16 cellular contexts compared by ENCODE assay signal in the genomic region with DNA sequence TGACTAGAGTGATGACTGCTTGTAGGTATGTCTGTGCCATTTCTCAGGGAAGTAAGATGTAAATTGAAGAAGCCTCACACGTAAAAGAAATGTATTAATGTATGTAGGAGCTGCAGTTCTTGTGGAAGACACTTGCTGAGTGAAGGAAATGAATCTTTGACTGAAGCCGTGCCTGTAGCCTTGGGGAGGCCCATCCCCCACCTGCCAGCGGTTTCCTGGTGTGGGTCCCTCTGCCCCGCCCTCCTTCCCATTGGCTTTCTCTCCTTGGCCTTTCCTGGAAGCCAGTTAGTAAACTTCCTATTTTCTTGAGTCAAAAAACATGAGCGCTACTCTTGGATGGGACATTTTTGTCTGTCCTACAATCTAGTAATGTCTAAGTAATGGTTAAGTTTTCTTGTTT. TPM values are rescaled to one million over a fixed set of nuclear protein-coding genes. Genes with fewer than 3 reads are reported as not detected.
DNase-seq lines count a peak whose midpoint lies in the region; ATAC-seq, FAIRE-seq and TF ChIP-seq lines count a peak whose summit lies in the region.
"Had no signal": no experiment of that assay in that cellular context is flagged by ENCODE, and none has a peak within 500 bp of the region (broad histone marks: within the 10 kb centered on the region; RNA-seq: fewer than 3 reads in every experiment).

No MANE protein-coding gene starts in this region.

- TF ChIP-seq POLR2A in heart left ventricle (IDR thresholded peaks at IDR 0.05) (no peak), GM12878 (IDR thresholded peaks at IDR 0.05; ENCODE audit: low read depth, low read length) (no peak; the same call in 1 of the 2 replicates)

- in situ Hi-C loops in GM12878 (cut with MboI), result no loop called here

- POLR2A ChIA-PET in GM12878 (lab: Charles Lee), result interaction anchor here (0.5 to 0.7 kb wide), 2 partner anchors 43 to 113 kb away, joined by 3 read pairs; no protein-coding TSS in a partner anchor

- H3K9me3 ChIP-seq in heart left ventricle (peaks cover 0 to 5% (median 0%) of the 10 kb centered on the region in 12 donors), OCI-LY3 (ENCODE audit: insufficient read depth, low read length) (no peaks in the 10 kb centered on the region), GM12878 (replicated peaks; ENCODE audit: control insufficient read depth, insufficient read depth, low read length) (no peaks in the 10 kb centered on the region)
- H3K9me3 ChIP-seq: SJSA1 had no signal

- no peak for TF ChIP-seq RAD21 in GM12878 (IDR thresholded peaks at IDR 0.05; ENCODE audit: insufficient read depth, low read depth, low read length)

- no peak for FAIRE-seq in GM12878 (lab: Jason Lieb, UNC)

- H3K27ac Mint-ChIP-seq in stimulated activated memory B cell treated with anti-CD40 and anti-IgM and Interleukin-4, amounts not matched to agents 10 μg/mL and 1 μg/mL and 100 μg/mL, for 72 hours, result peak overlapping the region; percentile 52
- H3K27ac Mint-ChIP-seq: effector memory CD8-positive, alpha-beta T cell had no signal

- RAD21 ChIA-PET in GM12878 (lab: Charles Lee; ENCODE audit: unreplicated experiment), result interaction anchor here (0.7 to 2.0 kb wide), 3 partner anchors 11 to 180 kb away, joined by 4 to 5 read pairs (median 4); no protein-coding TSS in a partner anchor

- peaks cover 0 to 11% (median 0%) of the 10 kb centered on the region in 12 donors for H3K4me1 ChIP-seq in heart left ventricle
- peaks cover 91% of the 10 kb centered on the region for H3K4me1 ChIP-seq in OCI-LY3 (ENCODE audit: low read length)
- H3K4me1 ChIP-seq in GM12878 (ENCODE audit: control insufficient read depth, insufficient read depth, low read length), result no peaks in the 10 kb centered on the region; the same call in 1 of the 2 replicates

- SMC1A ChIA-PET in GM12878 (lab: Charles Lee; ENCODE audit: uncharacterized antibody, unreplicated experiment), result interaction anchor here (1.0 to 6.1 kb wide), 4 partner anchors 9 to 151 kb away, joined by 3 to 68 read pairs (median 4); a partner anchor contains a TSS

- H3K4me3 ChIP-seq in heart left ventricle (no peak overlapping the region), OCI-LY3 (ENCODE audit: low read length) (no peak overlapping the region), GM12878 (no peak overlapping the region)
- H3K4me3 ChIP-seq: left ventricle myocardium inferior, SJSA1 had no signal

- H3K4me2 ChIP-seq in OCI-LY3 (ENCODE audit: low read length) (no peak overlapping the region), GM12878 (ENCODE audit: control insufficient read depth, insufficient read depth) (no peak overlapping the region)

- no peak for TF ChIP-seq EP300 in GM12878 (IDR thresholded peaks at IDR 0.05; ENCODE audit: borderline replicate concordance in 1 of 2, control insufficient read depth in 1 of 2, low read depth in 2 of 2, low read length in 2 of 2)

- intact Hi-C loops in Right ventricle myocardium inferior (cut with DNase I) (loop anchor here (2.0 kb wide), 1 partner anchor 219 kb away; no protein-coding TSS in a partner anchor), heart left ventricle (cut with DNase I) (loop anchor here in 4 of 10 donors (2.0 to 10.0 kb wide), 3 partner anchors 193 to 221 kb away; no protein-coding TSS in a partner anchor), GM12878 (cut with micrococcal nuclease; ENCODE audit: unreplicated experiment) (loop anchor here (5.0 kb wide), 1 partner anchor 89 kb away; no protein-coding TSS in a partner anchor)

- no peak overlapping the region for H3K4me3 Mint-ChIP-seq in stimulated activated memory B cell treated with anti-CD40 and anti-IgM and Interleukin-4, amounts not matched to agents 10 μg/mL and 1 μg/mL and 100 μg/mL, for 72 hours
- H3K4me3 Mint-ChIP-seq: effector memory CD8-positive, alpha-beta T cell had no signal

- H3K27ac ChIP-seq in heart left ventricle (peak overlapping the region in 1 of 12 donors; percentile 29), OCI-LY3 (ENCODE audit: low read length) (peak overlapping the region; percentile 83), GM12878 (ENCODE audit: control insufficient read depth, insufficient read depth) (no peak overlapping the region)
- H3K27ac ChIP-seq: left ventricle myocardium inferior, SJSA1 had no signal

- H3K9ac ChIP-seq in OCI-LY3 (ENCODE audit: low read length) (no peak overlapping the region), GM12878 (ENCODE audit: control insufficient read depth, insufficient read depth, low read length) (no peak overlapping the region)

- no peak for DNase-seq in Right ventricle myocardium inferior (ENCODE audit: missing footprints)
- no peak for DNase-seq in heart left ventricle
- no peak for DNase-seq in GM12878 (ENCODE audit: low read depth, low spot score)
- DNase-seq in NCI-H1417 treated with DMSO at 0.1 percent for 48 hours (lab: John Stamatoyannopoulos, UW), result no peak
- DNase-seq in activated gamma-delta T cell (lab: John Stamatoyannopoulos, UW), result no peak
- DNase-seq in HuH-7.5 (ENCODE audit: low spot score), result no peak
- DNase-seq: caudate nucleus; effector memory CD8-positive, alpha-beta T cell; left ventricle myocardium inferior; NCI-H1694; NCI-H446; retina; stimulated activated CD4-positive, alpha-beta T cell treated with anti-CD3 and anti-CD28 coated beads, Interleukin-15, amount 100 ng/mL, for 24 hours had no signal

- BruUV-seq in GM12878 (replicated peaks; lab: Mats Ljungman, UMichigan), result TSS peak; percentile 23

- 46 to 56% (median 53%) methylated on average over 5 of the region's 5 CpGs for WGBS in heart left ventricle, 4 donors
- 58% methylated on average over 5 of the region's 5 CpGs for WGBS in GM12878 (ENCODE audit: insufficient coverage, insufficient replicate concordance, low lambda C conversion rate, missing lambda C conversion rate)

- H3K36me3 Mint-ChIP-seq in stimulated activated memory B cell treated with anti-CD40 and anti-IgM and Interleukin-4, amounts not matched to agents 10 μg/mL and 1 μg/mL and 100 μg/mL, for 72 hours, result peaks cover 95% of the 10 kb centered on the region

- H2AFZ ChIP-seq in OCI-LY3 (ENCODE audit: low read depth, low read length), result no peak overlapping the region
- no peak overlapping the region for H2AFZ ChIP-seq in GM12878 (ENCODE audit: control insufficient read depth, low read depth, low read length)

- H3K36me3 ChIP-seq in heart left ventricle (no peaks in the 10 kb centered on the region), OCI-LY3 (replicated peaks; ENCODE audit: low read depth, low read length) (peaks cover 85% of the 10 kb centered on the region), GM12878 (ENCODE audit: control insufficient read depth in 2 of 2, insufficient read depth in 2 of 2, low read length in 1 of 2) (peaks cover 29 to 56% of the 10 kb centered on the region in 2 experiments)
- H3K36me3 ChIP-seq: left ventricle myocardium inferior, SJSA1 had no signal

- ATAC-seq in Right ventricle myocardium inferior (peak; percentile 6), heart left ventricle (no peak), GM12878 (no peak)
- ATAC-seq in stimulated activated memory B cell treated with anti-CD40 and anti-IgM and Interleukin-4, amounts not matched to agents 10 μg/mL and 1 μg/mL and 100 μg/mL, for 72 hours, result no peak
- ATAC-seq: effector memory CD8-positive, alpha-beta T cell had no signal

- peaks cover 39% of the 10 kb centered on the region for H3K4me1 Mint-ChIP-seq in stimulated activated memory B cell treated with anti-CD40 and anti-IgM and Interleukin-4, amounts not matched to agents 10 μg/mL and 1 μg/mL and 100 μg/mL, for 72 hours

- H3K9me3 Mint-ChIP-seq in stimulated activated memory B cell treated with anti-CD40 and anti-IgM and Interleukin-4, amounts not matched to agents 10 μg/mL and 1 μg/mL and 100 μg/mL, for 72 hours, result no peaks in the 10 kb centered on the region
- H3K9me3 Mint-ChIP-seq: effector memory CD8-positive, alpha-beta T cell had no signal

- TF ChIP-seq CTCF in heart left ventricle (IDR thresholded peaks at IDR 0.05) (no peak), OCI-LY3 (IDR thresholded peaks at IDR 0.05; ENCODE audit: low read depth, low read length) (no peak), GM12878 (IDR thresholded peaks at IDR 0.05 in 2 of 3, conservative IDR thresholded peaks at IDR 0.05 in 1 of 3; ENCODE audit: control insufficient read depth in 2 of 3, extremely low read depth in 1 of 3, insufficient read depth in 1 of 3, low read depth in 3 of 3, low read length in 3 of 3) (no peak)

- H3K27me3 ChIP-seq in heart left ventricle (peaks cover 0 to 19% (median 2%) of the 10 kb centered on the region in 9 donors), OCI-LY3 (ENCODE audit: low read depth, low read length) (no peaks in the 10 kb centered on the region), GM12878 (replicated peaks in 1 of 2; ENCODE audit: control insufficient read depth in 2 of 2, insufficient read depth in 2 of 2, low read length in 1 of 2) (no peaks in the 10 kb centered on the region)

- H4K20me1 ChIP-seq in OCI-LY3 (ENCODE audit: insufficient read depth, low read length) (peaks cover 76% of the 10 kb centered on the region), GM12878 (ENCODE audit: control insufficient read depth, insufficient read depth) (peaks cover 24% of the 10 kb centered on the region)

- CTCF ChIA-PET in GM12878 (lab: Yijun Ruan, JAX), result no interaction called here

- H3K27me3 Mint-ChIP-seq in stimulated activated memory B cell treated with anti-CD40 and anti-IgM and Interleukin-4, amounts not matched to agents 10 μg/mL and 1 μg/mL and 100 μg/mL, for 72 hours, result no peaks in the 10 kb centered on the region

- H3K79me2 ChIP-seq in OCI-LY3 (ENCODE audit: low read length) (peaks cover 42% of the 10 kb centered on the region), GM12878 (ENCODE audit: control insufficient read depth, insufficient read depth, low read length) (peaks cover 21% of the 10 kb centered on the region)

RNA-seq across cellular contexts. Expression of a gene that starts 16.6 kb away (rescaled TPM):
- 0.68 TPM for total RNA-seq in Right ventricle myocardium inferior
- 1 to 10 TPM in 2 of 9 donors, under 1 TPM in 6, not detected in 1; 0.16 to 4.4 (median 0.35) TPM for total RNA-seq in heart left ventricle
- under 1 TPM; 0.08 to 0.29 TPM for polyA plus RNA-seq in heart left ventricle
- 825 and 857 TPM in 2 replicates for total RNA-seq in GM12878 (2013; cell fraction: nucleolus; rRNA removed)
- total RNA-seq in GM12878 (2014; rRNA removed), result 287 and 295 TPM in 2 replicates
- total RNA-seq in GM12878 (2014; rRNA removed; fragmentation: Illumina TruSeq; extraction: Trizol), result 217 and 228 TPM in 2 replicates
- 495 and 498 TPM in 2 replicates for total RNA-seq in GM12878 (2021)
- 299 TPM for polyA plus RNA-seq in GM12878 (2011; ENCODE audit: low read depth)
- polyA plus RNA-seq in GM12878 (2011; rRNA removed), result 252 and 320 TPM in 2 replicates
- 352 and 442 TPM in 2 replicates for polyA plus RNA-seq in GM12878 (2011; cell fraction: cytosol; rRNA removed)
- 848 and 1,001 TPM in 2 replicates for polyA plus RNA-seq in GM12878 (2011; cell fraction: nucleus; rRNA removed)
- 262 and 367 TPM in 2 replicates for polyA plus RNA-seq in GM12878 (2012)
- 223 and 228 TPM in 2 replicates for polyA plus RNA-seq in GM12878 (2014; fragmentation: Illumina TruSeq; extraction: Trizol)
- 10 to 100 TPM; 50.0 to 98.9 TPM for polyA plus RNA-seq in GM12878 (2014; fragmentation: Nextera tagmentation; extraction: Ambion mirVana)
- 187 and 205 TPM in 2 replicates for polyA plus RNA-seq in GM12878 (2014; rRNA removed)
- polyA plus RNA-seq in GM12878 (2016; fragmentation: Nextera tagmentation; extraction: Ambion mirVana), result 100 to 1,000 TPM; 295 to 297 TPM
- polyA minus RNA-seq in GM12878 (2011; rRNA and poly(A)+ RNA removed), result 364 and 403 TPM in 2 replicates
- polyA minus RNA-seq in GM12878 (2011; cell fraction: cytosol; rRNA and poly(A)+ RNA removed), result 196 and 207 TPM in 2 replicates
- polyA minus RNA-seq in GM12878 (2011; cell fraction: nucleus; rRNA and poly(A)+ RNA removed), result 241 and 321 TPM in 2 replicates

Comparison
In these comparisons a context has a peak if more than half of its experiments do, and no peak if none do; other contexts are left out.
1. RNA of a gene that starts 16.6 kb away (total RNA-seq): 217 to 857 TPM in GM12878; 0.68 TPM in Right ventricle myocardium inferior (single experiment) and 0.16 to 4.4 TPM in heart left ventricle; every median in the first group is over 10 times any median in the second.